Comparison of ENCODE assay signal across 30 cellular contexts in the genomic region with DNA sequence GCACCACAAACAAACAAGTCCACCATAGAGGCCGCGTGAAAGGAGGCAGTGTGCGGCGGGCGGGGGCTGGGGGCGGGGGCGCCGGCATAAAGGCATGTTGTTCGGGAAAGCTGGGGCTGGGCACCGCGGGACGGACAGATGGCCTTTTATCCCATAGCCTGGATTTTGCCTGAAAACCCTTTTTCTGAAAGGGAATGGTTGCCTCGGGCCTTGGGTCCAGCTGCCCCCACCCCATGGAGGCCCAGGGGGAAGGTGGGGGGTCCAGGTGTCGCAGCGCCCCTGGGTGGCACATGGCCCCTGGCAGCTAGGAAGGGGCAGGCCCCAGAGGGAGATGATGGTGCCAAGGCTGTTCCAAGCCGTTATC. TPM values are rescaled to one million over a fixed set of nuclear protein-coding genes. Genes with fewer than 3 reads are reported as not detected.
DNase-seq lines count a peak whose midpoint lies in the region; ATAC-seq lines count a peak whose summit lies in the region.
"Had no signal": no experiment of that assay in that cellular context is flagged by ENCODE, and none has a peak within 500 bp of the region (broad histone marks: within the 10 kb centered on the region; RNA-seq: fewer than 3 reads in every experiment).

No MANE protein-coding gene starts in this region.

- no peaks in the 10 kb centered on the region for H3K9me3 ChIP-seq in HAP-1
- H3K9me3 ChIP-seq: SK-N-SH, tibial artery had no signal

- H3K4me3 ChIP-seq in HAP-1 = no peak overlapping the region
- H3K4me3 ChIP-seq: tibial artery had no signal

- no peaks in the 10 kb centered on the region for H3K4me1 ChIP-seq in HAP-1

- in situ Hi-C loops in HAP-1 (cut with MboI; ENCODE audit: low sequenced_read_pairs) = no loop called here

- ATAC-seq in GM21619 (IDR thresholded peaks at IDR 0.05; ENCODE audit: unreplicated experiment) (no peak), GM19035 (IDR thresholded peaks at IDR 0.05; ENCODE audit: unreplicated experiment) (no peak)
- ATAC-seq: naive thymus-derived CD4-positive, alpha-beta T cell; stimulated activated naive CD8-positive, alpha-beta T cell treated with anti-CD3 and anti-CD28 coated beads, Interleukin-15, Interleukin-2, amounts not matched to agents 100 U/mL and 50 U/mL, for 24 hours had no signal

- no peaks in the 10 kb centered on the region for H3K36me3 ChIP-seq in HAP-1 (replicated peaks)
- H3K36me3 ChIP-seq: tibial artery had no signal

- H3K27me3 ChIP-seq in layer of hippocampus (ENCODE audit: control insufficient read depth, insufficient read depth, low read length) (no peaks in the 10 kb centered on the region), HAP-1 (ENCODE audit: low read depth) (no peaks in the 10 kb centered on the region)

- DNase-seq in COLO829 (ENCODE audit: low spot score) = peak; percentile 35
- DNase-seq in putamen (ENCODE audit: low spot score) = peak; percentile 90
- DNase-seq in HAP-1 (ENCODE audit: low spot score in 2 of 2) = no peak
- no peak for DNase-seq in mucosa of gallbladder (ENCODE audit: low spot score)
- DNase-seq: activated B cell treated with CpG ODN at 0.5 μM for 24 hours; activated CD4-positive, alpha-beta T cell treated with anti-CD3 and anti-CD28 coated beads, Interleukin-2, amount 50 U/mL, for 1 hour; activated effector memory CD4-positive, alpha-beta T cell treated with anti-CD3 and anti-CD28 coated beads, Interleukin-2, amount 50 U/mL, for 16 hours; activated naive CD8-positive, alpha-beta T cell treated with anti-CD3 and anti-CD28 coated beads, Interleukin-2, amount 10 ng/mL, durations not matched to agents 7 days and 5 days; activated T-cell treated with anti-CD3 and anti-CD28 coated beads, Interleukin-2, amount 50 U/mL, for 24 hours; CD4-positive, alpha-beta T cell; central memory CD4-positive, alpha-beta T cell; DMS 273 treated with DMSO at 0.1 percent for 48 hours; foreskin fibroblast; GOT3; MM.1S; naive thymus-derived CD4-positive, alpha-beta T cell; NCI-H1105 treated with DMSO at 0.1 percent for 48 hours; NCI-H187 treated with DMSO at 0.1 percent for 48 hours; NCI-H2171 treated with DMSO at 0.1 percent for 48 hours; NCI-H510A treated with DMSO at 0.1 percent for 48 hours; retina; SK-N-SH; small intestine; stimulated activated naive CD8-positive, alpha-beta T cell treated with anti-CD3 and anti-CD28 coated beads, Interleukin-15, Interleukin-2, amounts not matched to agents 100 U/mL and 50 U/mL, for 24 hours; tibial artery had no signal

- peak overlapping the region; percentile 99 for H3K27ac ChIP-seq in cingulate gyrus (ENCODE audit: low read depth, low read length)
- H3K27ac ChIP-seq in layer of hippocampus (ENCODE audit: low read depth, low read length) = peak overlapping the region; percentile 95
- H3K27ac ChIP-seq: tibial artery had no signal

RNA-seq across cellular contexts. Expression of gene FA2H, which starts 25.9 kb away (rescaled TPM):
- total RNA-seq in mucosa of gallbladder = 82.2 TPM
- total RNA-seq: activated naive CD8-positive, alpha-beta T cell treated with anti-CD3 and anti-CD28 coated beads, Interleukin-2, amount 10 ng/mL, durations not matched to agents 7 days and 5 days; CD4-positive, alpha-beta T cell; osteoblast had no signal

RNA-seq across cellular contexts. Expression of gene MLKL, which starts 48.0 kb away (rescaled TPM):
- total RNA-seq in mucosa of gallbladder = 12.8 TPM

Comparison
In these comparisons a context has a peak if more than half of its experiments do, and no peak if none do; other contexts are left out.
1. DNase-seq: peak in COLO829 (single experiment) and putamen (single experiment); none in HAP-1 (0 of 2) and mucosa of gallbladder (single experiment).